Comparison of ENCODE assay signal across 8 cellular contexts in genomic region chr6:90586675-90587638, GRCh38. TPM values are rescaled to one million over a fixed set of nuclear protein-coding genes. Genes with fewer than 3 reads are reported as not detected.
DNase-seq lines count a peak whose midpoint lies in the region; ATAC-seq and TF ChIP-seq lines count a peak whose summit lies in the region.

Gene MAP3K7 (minus strand): TSS chr6:90587072. CDS start chr6:90586883, 189 bp downstream.

- peak; percentile 98 for DNase-seq in AML-193 (lab: John Stamatoyannopoulos, UW)
- DNase-seq in NCI-H510A treated with DMSO at 0.1 percent for 48 hours (lab: John Stamatoyannopoulos, UW) = peak; percentile 74
- peak; percentile 87 to 93 for DNase-seq in activated CD4-positive, alpha-beta T cell treated with anti-CD3 and anti-CD28 coated beads for 24 hours (ENCODE audit: low read depth in 2 of 2)
- DNase-seq in choroid plexus epithelial cell (ENCODE audit: low read depth) = peak; percentile 98
- DNase-seq in kidney epithelial cell (ENCODE audit: low read depth) = peak; percentile 87
- DNase-seq in stimulated activated CD4-positive, alpha-beta T cell treated with anti-CD3 and anti-CD28 coated beads, Interleukin-15, amount 100 ng/mL, for 48 hours (ENCODE audit: low read depth in 2 of 2) = peak; percentile 86 to 92

- TF ChIP-seq CTCF in choroid plexus epithelial cell (conservative IDR thresholded peaks at IDR 0.05; ENCODE audit: low read depth, low read length) (no peak), kidney epithelial cell (IDR thresholded peaks at IDR 0.05; ENCODE audit: insufficient read depth, low read length, poor library complexity, severe bottlenecking) (no peak)

- H3K4me3 ChIP-seq in choroid plexus epithelial cell (ENCODE audit: low read depth, low read length) (peak within 1 kb of the TSS; percentile 97), kidney epithelial cell (ENCODE audit: low read depth, low read length) (peak within 1 kb of the TSS; percentile 78)

- H3K27me3 ChIP-seq in kidney epithelial cell (ENCODE audit: control insufficient read depth, insufficient read depth, low read length) = no peaks in the 10 kb centered on the region

- peak; percentile 91 for ATAC-seq in HG03439 (IDR thresholded peaks at IDR 0.05; ENCODE audit: unreplicated experiment)

- H3K36me3 ChIP-seq in kidney epithelial cell (ENCODE audit: control insufficient read depth, insufficient read depth, low read length) = no peaks in the 10 kb centered on the region

- TF ChIP-seq POLR2A in GM19193 (IDR thresholded peaks at IDR 0.05; ENCODE audit: extremely low read depth, insufficient read depth, insufficient read length) = peak; percentile 93

RNA-seq across cellular contexts. Expression of gene MAP3K7, which starts in this region (rescaled TPM):
- total RNA-seq in kidney epithelial cell = 22.6 and 26.5 TPM in 2 replicates

Comparison
In these comparisons a context has a peak if more than half of its experiments do, and no peak if none do; other contexts are left out.
1. Peak in every context shown above with its lines: DNase-seq, ATAC-seq and H3K4me3 ChIP-seq.